In the genomic region with DNA sequence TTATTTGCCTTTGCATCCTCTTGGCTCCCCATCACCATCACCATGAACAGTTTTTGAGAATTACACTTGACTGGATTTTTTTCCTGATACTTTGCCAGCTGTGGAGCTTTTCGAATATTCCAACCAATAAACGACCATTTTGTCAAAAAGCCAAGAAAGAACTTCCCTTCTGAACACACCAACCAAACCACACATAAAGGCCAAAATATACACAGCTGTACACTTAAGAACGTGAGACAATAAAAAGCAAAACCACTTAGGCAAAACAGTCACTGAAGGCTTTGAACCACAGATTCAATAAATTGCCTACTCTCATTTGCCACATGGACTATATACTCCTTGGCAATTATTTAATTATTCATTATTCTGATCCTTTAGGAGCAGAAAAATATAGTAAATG, we compare ENCODE assay signal across 9 cellular contexts. TPM values are rescaled to one million over a fixed set of nuclear protein-coding genes. Genes with fewer than 3 reads are reported as not detected.
DNase-seq lines count a peak whose midpoint lies in the region; ATAC-seq lines count a peak whose summit lies in the region.
"Had no signal": no experiment of that assay in that cellular context is flagged by ENCODE, and none has a peak within 500 bp of the region (broad histone marks: within the 10 kb centered on the region; RNA-seq: fewer than 3 reads in every experiment).

No MANE protein-coding gene starts in this region.

- H3K4me1 Mint-ChIP-seq in activated T-cell treated with anti-CD3 and anti-CD28 coated beads, Interleukin-2, amount 50 U/mL, for 24 hours (ENCODE audit: low read depth), result peaks cover 53% of the 10 kb centered on the region
- peaks cover 34% of the 10 kb centered on the region for H3K4me1 Mint-ChIP-seq in activated naive CD8-positive, alpha-beta T cell treated with anti-CD3 and anti-CD28 coated beads, Interleukin-2, amount 10 ng/mL, durations not matched to agents 7 days and 5 days
- peaks cover 14 to 38% of the 10 kb centered on the region in 2 donors for H3K4me1 Mint-ChIP-seq in stimulated activated naive B cell treated with anti-CD40 and anti-IgM and Interleukin-4, amounts not matched to agents 10 μg/mL and 1 μg/mL and 100 μg/mL, for 72 hours

- POLR2A ChIA-PET in activated naive CD8-positive, alpha-beta T cell treated with anti-CD3 and anti-CD28 coated beads, Interleukin-2, amount 10 ng/mL, durations not matched to agents 7 days and 5 days (lab: Charles Lee), result interaction anchor here (1.1 to 1.3 kb wide), 2 partner anchors 14 to 26 kb away, joined by 3 to 4 read pairs; a partner anchor contains a TSS

- ATAC-seq in activated naive CD8-positive, alpha-beta T cell treated with anti-CD3 and anti-CD28 coated beads, Interleukin-2, amount 10 ng/mL, durations not matched to agents 7 days and 5 days (ENCODE audit: low read depth), result no peak
- ATAC-seq in stimulated activated naive B cell treated with anti-CD40 and anti-IgM and Interleukin-4, amounts not matched to agents 10 μg/mL and 1 μg/mL and 100 μg/mL, for 72 hours (replicated peaks), result no peak
- no peak for ATAC-seq in GM21619 (IDR thresholded peaks at IDR 0.05; ENCODE audit: unreplicated experiment)

- peaks cover 7% of the 10 kb centered on the region for H3K36me3 Mint-ChIP-seq in activated T-cell treated with anti-CD3 and anti-CD28 coated beads, Interleukin-2, amount 50 U/mL, for 24 hours (ENCODE audit: low read depth)
- H3K36me3 Mint-ChIP-seq in activated naive CD8-positive, alpha-beta T cell treated with anti-CD3 and anti-CD28 coated beads, Interleukin-2, amount 10 ng/mL, durations not matched to agents 7 days and 5 days, result no peaks in the 10 kb centered on the region
- H3K36me3 Mint-ChIP-seq in stimulated activated naive B cell treated with anti-CD40 and anti-IgM and Interleukin-4, amounts not matched to agents 10 μg/mL and 1 μg/mL and 100 μg/mL, for 72 hours, result no peaks in the 10 kb centered on the region

- no peak for DNase-seq in activated T-cell treated with anti-CD3 and anti-CD28 coated beads, Interleukin-2, amount 50 U/mL, for 24 hours
- no peak for DNase-seq in activated T-cell treated with anti-CD3 and anti-CD28 coated beads, Interleukin-2, amount 50 U/mL, for 48 hours
- peak; percentile 87 for DNase-seq in NCI-H2107 treated with DMSO at 0.1 percent for 48 hours (lab: John Stamatoyannopoulos, UW; ENCODE audit: unreplicated experiment)
- DNase-seq in activated naive CD8-positive, alpha-beta T cell treated with anti-CD3 and anti-CD28 coated beads, Interleukin-2, amount 10 ng/mL, durations not matched to agents 7 days and 5 days, result no peak
- DNase-seq in stimulated activated naive B cell treated with anti-CD40 and anti-IgM and Interleukin-4, amounts not matched to agents 10 μg/mL and 1 μg/mL and 100 μg/mL, for 72 hours, result no peak
- DNase-seq in inferior parietal cortex (ENCODE audit: extremely low spot score), result no peak
- DNase-seq in activated CD8-positive, alpha-beta memory T cell treated with anti-CD3 and anti-CD28 coated beads for 24 hours, result no peak
- DNase-seq: stimulated activated CD4-positive, alpha-beta T cell treated with anti-CD3 and anti-CD28 coated beads, Interleukin-4, amount 100 ng/mL, for 1 hour had no signal

- peak overlapping the region; percentile 33 for H3K27ac Mint-ChIP-seq in activated T-cell treated with anti-CD3 and anti-CD28 coated beads, Interleukin-2, amount 50 U/mL, for 24 hours
- H3K27ac Mint-ChIP-seq in activated naive CD8-positive, alpha-beta T cell treated with anti-CD3 and anti-CD28 coated beads, Interleukin-2, amount 10 ng/mL, durations not matched to agents 7 days and 5 days, result peak overlapping the region; percentile 73
- H3K27ac Mint-ChIP-seq in stimulated activated naive B cell treated with anti-CD40 and anti-IgM and Interleukin-4, amounts not matched to agents 10 μg/mL and 1 μg/mL and 100 μg/mL, for 72 hours, result peak overlapping the region; percentile 26

- H3K4me3 Mint-ChIP-seq in activated T-cell treated with anti-CD3 and anti-CD28 coated beads, Interleukin-2, amount 50 U/mL, for 24 hours, result peak overlapping the region; percentile 86
- peak overlapping the region; percentile 95 for H3K4me3 Mint-ChIP-seq in activated naive CD8-positive, alpha-beta T cell treated with anti-CD3 and anti-CD28 coated beads, Interleukin-2, amount 10 ng/mL, durations not matched to agents 7 days and 5 days
- peak overlapping the region; percentile 91 to 98 for H3K4me3 Mint-ChIP-seq in stimulated activated naive B cell treated with anti-CD40 and anti-IgM and Interleukin-4, amounts not matched to agents 10 μg/mL and 1 μg/mL and 100 μg/mL, for 72 hours

- no peaks in the 10 kb centered on the region for H3K9me3 Mint-ChIP-seq in activated T-cell treated with anti-CD3 and anti-CD28 coated beads, Interleukin-2, amount 50 U/mL, for 24 hours
- no peaks in the 10 kb centered on the region for H3K9me3 Mint-ChIP-seq in activated naive CD8-positive, alpha-beta T cell treated with anti-CD3 and anti-CD28 coated beads, Interleukin-2, amount 10 ng/mL, durations not matched to agents 7 days and 5 days
- peaks cover 0 to 2% of the 10 kb centered on the region in 2 donors for H3K9me3 Mint-ChIP-seq in stimulated activated naive B cell treated with anti-CD40 and anti-IgM and Interleukin-4, amounts not matched to agents 10 μg/mL and 1 μg/mL and 100 μg/mL, for 72 hours

- H3K27me3 Mint-ChIP-seq in activated T-cell treated with anti-CD3 and anti-CD28 coated beads, Interleukin-2, amount 50 U/mL, for 24 hours, result no peaks in the 10 kb centered on the region
- H3K27me3 Mint-ChIP-seq in activated naive CD8-positive, alpha-beta T cell treated with anti-CD3 and anti-CD28 coated beads, Interleukin-2, amount 10 ng/mL, durations not matched to agents 7 days and 5 days, result no peaks in the 10 kb centered on the region
- H3K27me3 Mint-ChIP-seq in stimulated activated naive B cell treated with anti-CD40 and anti-IgM and Interleukin-4, amounts not matched to agents 10 μg/mL and 1 μg/mL and 100 μg/mL, for 72 hours, result no peaks in the 10 kb centered on the region

RNA-seq across cellular contexts. Expression of a gene that starts 1.1 kb away (rescaled TPM):
- total RNA-seq in activated naive CD8-positive, alpha-beta T cell treated with anti-CD3 and anti-CD28 coated beads, Interleukin-2, amount 10 ng/mL, durations not matched to agents 7 days and 5 days, result 10 to 100 TPM; 11.4 to 11.6 TPM

RNA-seq across cellular contexts. Expression of a gene that starts 25.9 kb away (rescaled TPM):
- 10 to 100 TPM; 49.0 to 54.5 TPM for total RNA-seq in activated naive CD8-positive, alpha-beta T cell treated with anti-CD3 and anti-CD28 coated beads, Interleukin-2, amount 10 ng/mL, durations not matched to agents 7 days and 5 days

RNA-seq across cellular contexts. Expression of a gene that starts 26.5 kb away (rescaled TPM):
- 1 to 10 TPM in 1 of 2 experiments, under 1 TPM in 1; 0.97 to 1.3 TPM for total RNA-seq in activated naive CD8-positive, alpha-beta T cell treated with anti-CD3 and anti-CD28 coated beads, Interleukin-2, amount 10 ng/mL, durations not matched to agents 7 days and 5 days

RNA-seq across cellular contexts. Expression of a gene that starts 33.2 kb away (rescaled TPM):
- not detected for total RNA-seq in activated naive CD8-positive, alpha-beta T cell treated with anti-CD3 and anti-CD28 coated beads, Interleukin-2, amount 10 ng/mL, durations not matched to agents 7 days and 5 days

RNA-seq across cellular contexts. Expression of a gene that starts 48.5 kb away (rescaled TPM):
- total RNA-seq in activated naive CD8-positive, alpha-beta T cell treated with anti-CD3 and anti-CD28 coated beads, Interleukin-2, amount 10 ng/mL, durations not matched to agents 7 days and 5 days, result 1 to 10 TPM; 2.3 to 2.4 TPM
